13 cellular contexts compared by ENCODE assay signal in genomic region chr11:13215157-13215556, GRCh38.
DNase-seq lines count a peak whose midpoint lies in the region; ATAC-seq lines count a peak whose summit lies in the region.
"Had no signal": no experiment of that assay in that cellular context is flagged by ENCODE, and none has a peak within 500 bp of the region (broad histone marks: within the 10 kb centered on the region; RNA-seq: fewer than 3 reads in every experiment).

No MANE protein-coding gene starts in this region.

- POLR2A ChIA-PET in activated CD8-positive, alpha-beta T cell treated with anti-CD3 and anti-CD28 coated beads, Interleukin-2, amount 10 ng/mL, durations not matched to agents 7 days and 5 days (lab: Charles Lee) = no interaction called here

- H3K27ac Mint-ChIP-seq in activated CD8-positive, alpha-beta T cell treated with anti-CD3 and anti-CD28 coated beads, Interleukin-2, amount 10 ng/mL, durations not matched to agents 7 days and 5 days = no peak overlapping the region
- H3K27ac Mint-ChIP-seq: activated CD4-positive, alpha-beta T cell treated with anti-CD3 and anti-CD28 coated beads, Interleukin-2, amount 10 ng/mL, durations not matched to agents 7 days and 5 days; CD4-positive, CD25-positive, alpha-beta regulatory T cell; stimulated activated naive CD8-positive, alpha-beta T cell treated with anti-CD3 and anti-CD28 coated beads, Interleukin-15, amount 100 ng/mL, for 72 hours; T-helper 1 cell treated with Interleukin-12 subunit alpha and Interleukin-12 subunit beta and Interleukin-4 antibody, amounts not matched to agents 30 μg/mL and 1 μg/mL, for 36 hours had no signal

- no peaks in the 10 kb centered on the region for H3K36me3 Mint-ChIP-seq in activated CD8-positive, alpha-beta T cell treated with anti-CD3 and anti-CD28 coated beads, Interleukin-2, amount 10 ng/mL, durations not matched to agents 7 days and 5 days (ENCODE audit: low read depth)
- H3K36me3 Mint-ChIP-seq: CD4-positive, CD25-positive, alpha-beta regulatory T cell had no signal

- H3K4me1 Mint-ChIP-seq in activated CD8-positive, alpha-beta T cell treated with anti-CD3 and anti-CD28 coated beads, Interleukin-2, amount 10 ng/mL, durations not matched to agents 7 days and 5 days (ENCODE audit: low read depth) = peaks cover 3% of the 10 kb centered on the region
- H3K4me1 Mint-ChIP-seq: activated CD4-positive, alpha-beta T cell treated with anti-CD3 and anti-CD28 coated beads, Interleukin-2, amount 10 ng/mL, durations not matched to agents 7 days and 5 days; CD4-positive, CD25-positive, alpha-beta regulatory T cell; stimulated activated naive CD8-positive, alpha-beta T cell treated with anti-CD3 and anti-CD28 coated beads, Interleukin-15, amount 100 ng/mL, for 72 hours had no signal

- no peak for ATAC-seq in GM21423 (IDR thresholded peaks at IDR 0.05; ENCODE audit: unreplicated experiment)
- no peak for ATAC-seq in activated CD8-positive, alpha-beta T cell treated with anti-CD3 and anti-CD28 coated beads, Interleukin-2, amount 10 ng/mL, durations not matched to agents 7 days and 5 days
- ATAC-seq: stimulated activated naive CD8-positive, alpha-beta T cell treated with anti-CD3 and anti-CD28 coated beads, Interleukin-15, amount 100 ng/mL, for 72 hours had no signal

- H3K27me3 Mint-ChIP-seq in activated CD8-positive, alpha-beta T cell treated with anti-CD3 and anti-CD28 coated beads, Interleukin-2, amount 10 ng/mL, durations not matched to agents 7 days and 5 days (ENCODE audit: low read depth) = peaks cover 10% of the 10 kb centered on the region
- H3K27me3 Mint-ChIP-seq: stimulated activated naive CD8-positive, alpha-beta T cell treated with anti-CD3 and anti-CD28 coated beads, Interleukin-15, amount 100 ng/mL, for 72 hours had no signal

- no peaks in the 10 kb centered on the region for H3K9me3 Mint-ChIP-seq in activated CD8-positive, alpha-beta T cell treated with anti-CD3 and anti-CD28 coated beads, Interleukin-2, amount 10 ng/mL, durations not matched to agents 7 days and 5 days (ENCODE audit: insufficient read depth)
- H3K9me3 Mint-ChIP-seq: activated CD4-positive, alpha-beta T cell treated with anti-CD3 and anti-CD28 coated beads, Interleukin-2, amount 10 ng/mL, durations not matched to agents 7 days and 5 days; CD4-positive, CD25-positive, alpha-beta regulatory T cell; stimulated activated naive CD8-positive, alpha-beta T cell treated with anti-CD3 and anti-CD28 coated beads, Interleukin-15, amount 100 ng/mL, for 72 hours; T-helper 1 cell treated with Interleukin-12 subunit alpha and Interleukin-12 subunit beta and Interleukin-4 antibody, amounts not matched to agents 30 μg/mL and 1 μg/mL, for 36 hours had no signal

- no peak overlapping the region for H3K4me3 Mint-ChIP-seq in activated CD8-positive, alpha-beta T cell treated with anti-CD3 and anti-CD28 coated beads, Interleukin-2, amount 10 ng/mL, durations not matched to agents 7 days and 5 days
- H3K4me3 Mint-ChIP-seq: activated CD4-positive, alpha-beta T cell treated with anti-CD3 and anti-CD28 coated beads, Interleukin-2, amount 10 ng/mL, durations not matched to agents 7 days and 5 days; CD4-positive, CD25-positive, alpha-beta regulatory T cell; stimulated activated naive CD8-positive, alpha-beta T cell treated with anti-CD3 and anti-CD28 coated beads, Interleukin-15, amount 100 ng/mL, for 72 hours; T-helper 1 cell treated with Interleukin-12 subunit alpha and Interleukin-12 subunit beta and Interleukin-4 antibody, amounts not matched to agents 30 μg/mL and 1 μg/mL, for 36 hours had no signal

- CTCF ChIA-PET in activated CD8-positive, alpha-beta T cell treated with anti-CD3 and anti-CD28 coated beads, Interleukin-2, amount 10 ng/mL, durations not matched to agents 7 days and 5 days (lab: Charles Lee) = interaction anchor here (0.6 to 3.6 kb wide), 2 partner anchors 120 to 201 kb away, joined by 4 to 15 read pairs; no protein-coding TSS in a partner anchor

- peak; percentile 66 for DNase-seq in AG20443 (ENCODE audit: low spot score)
- DNase-seq in NCI-H460 (ENCODE audit: extremely low read depth, low read depth) = peak; percentile 72
- peak; percentile 27 for DNase-seq in dedifferentiated amniotic fluid mesenchymal stem cell (ENCODE audit: extremely low spot score)
- peak; percentile 51 for DNase-seq in myocyte (ENCODE audit: low read depth)
- no peak for DNase-seq in NCI-H1436 (lab: John Stamatoyannopoulos, UW)
- no peak for DNase-seq in activated CD8-positive, alpha-beta T cell treated with anti-CD3 and anti-CD28 coated beads, Interleukin-2, amount 10 ng/mL, durations not matched to agents 7 days and 5 days
- no peak for DNase-seq in T1000 (lab: John Stamatoyannopoulos, UW)
- DNase-seq: activated CD4-positive, alpha-beta T cell treated with anti-CD3 and anti-CD28 coated beads, Interleukin-2, amount 10 ng/mL, durations not matched to agents 7 days and 5 days; CD4-positive, CD25-positive, alpha-beta regulatory T cell; NCI-H2081 treated with DMSO at 0.1 percent for 48 hours; stimulated activated naive CD8-positive, alpha-beta T cell treated with anti-CD3 and anti-CD28 coated beads, Interleukin-15, amount 100 ng/mL, for 72 hours had no signal

Comparison
In these comparisons a context has a peak if more than half of its experiments do, and no peak if none do; other contexts are left out.
1. DNase-seq: peak in AG20443 (single experiment), NCI-H460 (single experiment), dedifferentiated amniotic fluid mesenchymal stem cell (single experiment) and myocyte (single experiment); none in NCI-H1436 (single experiment), activated CD8-positive, alpha-beta T cell treated with anti-CD3 and anti-CD28 coated beads, Interleukin-2, amount 10 ng/mL, durations not matched to agents 7 days and 5 days (single experiment) and T1000 (single experiment).